Comparison of ENCODE assay signal across 21 cellular contexts in the genomic region with DNA sequence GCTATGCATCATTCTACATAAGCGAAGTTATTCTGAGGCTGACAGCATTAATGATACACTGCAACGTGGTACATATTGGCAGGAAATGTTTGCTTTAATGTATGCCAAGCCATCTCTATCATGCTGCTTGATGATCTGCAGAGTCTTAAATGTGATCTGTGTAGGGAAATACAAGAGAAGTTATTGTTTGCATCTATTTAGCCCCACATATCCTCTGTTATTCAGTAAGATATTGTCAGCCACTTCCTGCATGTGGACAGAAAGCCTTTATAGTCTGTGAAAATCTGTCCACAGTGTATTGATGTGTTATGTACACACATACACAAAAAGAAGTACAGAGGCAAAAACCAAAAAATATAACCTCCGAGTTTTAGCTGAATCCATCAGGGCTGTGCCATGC.
"Had no signal": no experiment of that assay in that cellular context is flagged by ENCODE, and none has a peak within 500 bp of the region (broad histone marks: within the 10 kb centered on the region; RNA-seq: fewer than 3 reads in every experiment).

No MANE protein-coding gene starts in this region.

- H3K9me2 ChIP-seq: SK-N-SH had no signal

- H3K27ac ChIP-seq: KMS-11, RWPE1, SJCRH30 had no signal

- H3K36me3 ChIP-seq: SJCRH30 had no signal

- DNase-seq: Kasumi-1, MM.1S, NCI-H1092 treated with DMSO at 0.1 percent for 48 hours, NCI-H1436, NCI-H187, NCI-H2029, NCI-H2081 treated with DMSO at 0.1 percent for 48 hours, NCI-H2171, NCI-H226, NCI-H446, NCI-H510A, NCI-H524 treated with DMSO at 0.1 percent for 48 hours, NCI-H69, NCI-H774, SHP77, SJCRH30, SK-N-SH, SW 1271 had no signal

- H3K27me3 ChIP-seq: SJCRH30 had no signal

- H3K4me1 ChIP-seq: SJCRH30 had no signal

- H3K9ac ChIP-seq: KMS-11, SK-N-SH had no signal

- H3K9me3 ChIP-seq: SJCRH30 had no signal

- H3K4me3 ChIP-seq: K562, SJCRH30 had no signal

- H3K4me2 ChIP-seq: KMS-11, SK-N-SH had no signal
